ENCODE assay signal across 22 cellular contexts in genomic region chr12:24904871-24905270, GRCh38. TPM values are rescaled to one million over a fixed set of nuclear protein-coding genes. Genes with fewer than 3 reads are reported as not detected.
DNase-seq lines count a peak whose midpoint lies in the region; ATAC-seq and TF ChIP-seq lines count a peak whose summit lies in the region.
"Had no signal": no experiment of that assay in that cellular context is flagged by ENCODE, and none has a peak within 500 bp of the region (broad histone marks: within the 10 kb centered on the region; RNA-seq: fewer than 3 reads in every experiment).

No MANE protein-coding gene starts in this region.

- H3K9me3 ChIP-seq in HUES48 (ENCODE audit: control insufficient read depth, insufficient read depth, low read length) = no peaks in the 10 kb centered on the region

- POLR2A ChIA-PET in WTC11 (lab: Charles Lee) = no interaction called here
- POLR2A ChIA-PET in activated CD4-positive, alpha-beta T cell treated with anti-CD3 and anti-CD28 coated beads for 36 hours (lab: Charles Lee) = interaction anchor here (0.7 kb wide), 1 partner anchor 137 kb away, joined by 4 read pairs; no protein-coding TSS in a partner anchor
- POLR2A ChIA-PET in activated CD4-positive, alpha-beta T cell treated with anti-CD3 and anti-CD28 coated beads, Interleukin-2, amount 10 ng/mL, durations not matched to agents 7 days and 5 days (lab: Charles Lee) = no interaction called here

- H3K36me3 ChIP-seq in HUES48 (ENCODE audit: control insufficient read depth, insufficient read depth, low read length) = peaks cover 14% of the 10 kb centered on the region; the same call in 1 of the 2 replicates

- no peak for DNase-seq in WTC11 (ENCODE audit: low spot score)
- peak; percentile 71 for DNase-seq in islet precursor cell
- DNase-seq in activated CD4-positive, alpha-beta T cell treated with anti-CD3 and anti-CD28 coated beads for 36 hours = no peak
- no peak for DNase-seq in OCI-M1 (lab: John Stamatoyannopoulos, UW)
- DNase-seq in activated CD4-positive, alpha-beta T cell treated with anti-CD3 and anti-CD28 coated beads, Interleukin-2, amount 10 ng/mL, durations not matched to agents 7 days and 5 days = no peak
- DNase-seq: CD8-positive, alpha-beta memory T cell; DMS153; DND-41; GOT3; KG1; MM.1S; NCI-H2029; NCI-H446 treated with DMSO at 0.1 percent for 48 hours; NCI-H82; NK-92 treated with Interleukin-12 subunit alpha and Interleukin-12 subunit beta, amount 100 ng/mL, for 24 hours; RPMI8226; SHP77; T-helper 1 cell had no signal

- H3K36me3 Mint-ChIP-seq in WTC11 = peaks cover 6% of the 10 kb centered on the region; the same call in 1 of the 2 replicates
- peaks cover 2% of the 10 kb centered on the region for H3K36me3 Mint-ChIP-seq in activated CD4-positive, alpha-beta T cell treated with anti-CD3 and anti-CD28 coated beads for 36 hours (ENCODE audit: low read depth)
- H3K36me3 Mint-ChIP-seq in activated CD4-positive, alpha-beta T cell treated with anti-CD3 and anti-CD28 coated beads, Interleukin-2, amount 10 ng/mL, durations not matched to agents 7 days and 5 days (ENCODE audit: low read depth) = no peaks in the 10 kb centered on the region
- H3K36me3 Mint-ChIP-seq: CD8-positive, alpha-beta memory T cell had no signal

- intact Hi-C loops in activated CD4-positive, alpha-beta T cell treated with anti-CD3 and anti-CD28 coated beads for 36 hours (cut with DNase I, micrococcal nuclease) = loop anchor here (5.0 to 10.0 kb wide), 4 partner anchors 147 to 690 kb away; a partner anchor contains a TSS

- no peak overlapping the region for H3K4me3 ChIP-seq in HUES48 (ENCODE audit: low read depth, low read length)

- H3K4me1 Mint-ChIP-seq in WTC11 = peaks cover 22% of the 10 kb centered on the region
- H3K4me1 Mint-ChIP-seq in activated CD4-positive, alpha-beta T cell treated with anti-CD3 and anti-CD28 coated beads for 36 hours = peaks cover 37% of the 10 kb centered on the region
- H3K4me1 Mint-ChIP-seq in activated CD4-positive, alpha-beta T cell treated with anti-CD3 and anti-CD28 coated beads, Interleukin-2, amount 10 ng/mL, durations not matched to agents 7 days and 5 days = peaks cover 30% of the 10 kb centered on the region

- no peak overlapping the region for H3K4me3 Mint-ChIP-seq in WTC11
- H3K4me3 Mint-ChIP-seq in activated CD4-positive, alpha-beta T cell treated with anti-CD3 and anti-CD28 coated beads for 36 hours = no peak overlapping the region
- H3K4me3 Mint-ChIP-seq in activated CD4-positive, alpha-beta T cell treated with anti-CD3 and anti-CD28 coated beads, Interleukin-2, amount 10 ng/mL, durations not matched to agents 7 days and 5 days = no peak overlapping the region
- H3K4me3 Mint-ChIP-seq: CD14-positive monocyte; CD8-positive, alpha-beta memory T cell had no signal

- no peak overlapping the region for H3K27ac Mint-ChIP-seq in WTC11
- H3K27ac Mint-ChIP-seq in activated CD4-positive, alpha-beta T cell treated with anti-CD3 and anti-CD28 coated beads for 36 hours = no peak overlapping the region
- H3K27ac Mint-ChIP-seq in activated CD4-positive, alpha-beta T cell treated with anti-CD3 and anti-CD28 coated beads, Interleukin-2, amount 10 ng/mL, durations not matched to agents 7 days and 5 days = no peak overlapping the region
- H3K27ac Mint-ChIP-seq: CD8-positive, alpha-beta memory T cell had no signal

- H3K27me3 Mint-ChIP-seq in WTC11 (ENCODE audit: low read depth) = peaks cover 3% of the 10 kb centered on the region; the same call in 1 of the 2 replicates
- peaks cover 18% of the 10 kb centered on the region for H3K27me3 Mint-ChIP-seq in activated CD4-positive, alpha-beta T cell treated with anti-CD3 and anti-CD28 coated beads for 36 hours
- H3K27me3 Mint-ChIP-seq in activated CD4-positive, alpha-beta T cell treated with anti-CD3 and anti-CD28 coated beads, Interleukin-2, amount 10 ng/mL, durations not matched to agents 7 days and 5 days = peaks cover 14% of the 10 kb centered on the region

- peak overlapping the region; percentile 59 for H3K27ac ChIP-seq in HUES48 (ENCODE audit: low read depth, low read length)

- H3K9ac ChIP-seq in HUES48 (ENCODE audit: low read depth, low read length) = no peak overlapping the region

- peak; percentile 21 for ATAC-seq in WTC11
- ATAC-seq in activated CD4-positive, alpha-beta T cell treated with anti-CD3 and anti-CD28 coated beads for 36 hours = no peak
- no peak for ATAC-seq in GM21619 (IDR thresholded peaks at IDR 0.05; ENCODE audit: unreplicated experiment)
- ATAC-seq: HCT116 had no signal

- peaks cover 9% of the 10 kb centered on the region; the same call in 1 of the 2 replicates for H3K27me3 ChIP-seq in HUES48 (ENCODE audit: control insufficient read depth, insufficient read depth, low read length)

- no peaks in the 10 kb centered on the region for H3K9me3 Mint-ChIP-seq in WTC11
- H3K9me3 Mint-ChIP-seq in activated CD4-positive, alpha-beta T cell treated with anti-CD3 and anti-CD28 coated beads for 36 hours (ENCODE audit: low read depth) = no peaks in the 10 kb centered on the region
- no peaks in the 10 kb centered on the region for H3K9me3 Mint-ChIP-seq in activated CD4-positive, alpha-beta T cell treated with anti-CD3 and anti-CD28 coated beads, Interleukin-2, amount 10 ng/mL, durations not matched to agents 7 days and 5 days

- H3K4me1 ChIP-seq in HUES48 (ENCODE audit: control insufficient read depth, insufficient read depth, low read length) = peaks cover 52% of the 10 kb centered on the region

- CTCF ChIA-PET in WTC11 (lab: Charles Lee) = no interaction called here
- CTCF ChIA-PET in activated CD4-positive, alpha-beta T cell treated with anti-CD3 and anti-CD28 coated beads for 36 hours (lab: Charles Lee) = no interaction called here
- CTCF ChIA-PET in activated CD4-positive, alpha-beta T cell treated with anti-CD3 and anti-CD28 coated beads, Interleukin-2, amount 10 ng/mL, durations not matched to agents 7 days and 5 days (lab: Charles Lee) = no interaction called here

- no peak for TF ChIP-seq CTCF in WTC11 (IDR thresholded peaks at IDR 0.05)

TF ChIP-seq in WTC11, 78 proteins besides CTCF, POLR2A, EP300 and RAD21 (continues in another document):
- TF ChIP-seq HMGXB4 (CRISPR knock-in tag; IDR thresholded peaks at IDR 0.05) (no peak), FOXJ3 (CRISPR knock-in tag; IDR thresholded peaks at IDR 0.05; ENCODE audit: borderline replicate concordance) (no peak), ZNF532 (CRISPR knock-in tag; IDR thresholded peaks at IDR 0.05; ENCODE audit: borderline replicate concordance) (no peak), NFYB (CRISPR knock-in tag; conservative IDR thresholded peaks at IDR 0.05; ENCODE audit: low read depth) (no peak), ATF1 (CRISPR knock-in tag; IDR thresholded peaks at IDR 0.05) (no peak), TEAD4 (CRISPR knock-in tag; IDR thresholded peaks at IDR 0.05) (no peak)
- TF ChIP-seq, protein P1, sequence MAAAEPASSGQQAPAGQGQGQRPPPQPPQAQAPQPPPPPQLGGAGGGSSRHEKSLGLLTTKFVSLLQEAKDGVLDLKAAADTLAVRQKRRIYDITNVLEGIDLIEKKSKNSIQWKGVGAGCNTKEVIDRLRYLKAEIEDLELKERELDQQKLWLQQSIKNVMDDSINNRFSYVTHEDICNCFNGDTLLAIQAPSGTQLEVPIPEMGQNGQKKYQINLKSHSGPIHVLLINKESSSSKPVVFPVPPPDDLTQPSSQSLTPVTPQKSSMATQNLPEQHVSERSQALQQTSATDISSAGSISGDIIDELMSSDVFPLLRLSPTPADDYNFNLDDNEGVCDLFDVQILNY (CRISPR knock-in tag; IDR thresholded peaks at IDR 0.05) = no peak

RNA-seq across cellular contexts. Expression of gene BCAT1, which starts 44.0 kb away (rescaled TPM):
- total RNA-seq in WTC11 (2021) = 239 to 267 TPM (median 240 TPM) in 3 replicates
- 10 to 100 TPM; 27.9 to 40.0 TPM for total RNA-seq in activated CD4-positive, alpha-beta T cell treated with anti-CD3 and anti-CD28 coated beads for 36 hours
- total RNA-seq in activated CD4-positive, alpha-beta T cell treated with anti-CD3 and anti-CD28 coated beads, Interleukin-2, amount 10 ng/mL, durations not matched to agents 7 days and 5 days = 1 to 10 TPM; 6.9 to 7.3 TPM
